In genomic region chr1:89804646-89805237, GRCh38 we compare ENCODE assay signal across 9 cellular contexts. TPM values are rescaled to one million over a fixed set of nuclear protein-coding genes. Genes with fewer than 3 reads are reported as not detected.
DNase-seq lines count a peak whose midpoint lies in the region; ATAC-seq, FAIRE-seq and TF ChIP-seq lines count a peak whose summit lies in the region.
"Had no signal": no experiment of that assay in that cellular context is flagged by ENCODE, and none has a peak within 500 bp of the region (broad histone marks: within the 10 kb centered on the region; RNA-seq: fewer than 3 reads in every experiment).

No MANE protein-coding gene starts in this region.

- no peaks in the 10 kb centered on the region for H3K27me3 ChIP-seq in KMS-11 (ENCODE audit: insufficient read depth, low read depth)
- H3K27me3 ChIP-seq in fibroblast of lung (ENCODE audit: control insufficient read depth, insufficient read depth, low read length), result no peaks in the 10 kb centered on the region
- H3K27me3 ChIP-seq in stomach, result no peaks in the 10 kb centered on the region

- intact Hi-C loops in stomach (cut with DNase I; ENCODE audit: low total_unique reads), result loop anchor here (5.0 kb wide), 1 partner anchor 183 kb away; no protein-coding TSS in a partner anchor

- ATAC-seq in GM21529 (IDR thresholded peaks at IDR 0.05; ENCODE audit: unreplicated experiment), result peak; percentile 94

- peak; percentile 89 for TF ChIP-seq CTCF in KMS-11 (conservative IDR thresholded peaks at IDR 0.05; ENCODE audit: low read depth, low read length)
- peak; percentile 93 to 96 for TF ChIP-seq CTCF in fibroblast of lung (conservative IDR thresholded peaks at IDR 0.05 in 1 of 2, IDR thresholded peaks at IDR 0.05 in 1 of 2; ENCODE audit: low read depth in 1 of 2, low read length in 2 of 2)
- peak; percentile 93 for TF ChIP-seq CTCF in neural crest cell (conservative IDR thresholded peaks at IDR 0.05)
- peak in 5 of 7 experiments; percentile 81 to 86 (median 83) for TF ChIP-seq CTCF in stomach (IDR thresholded peaks at IDR 0.05)

- peak; percentile 76 for FAIRE-seq in RCC 7860 (lab: Jason Lieb, UNC)

- H3K4me1 ChIP-seq in KMS-11 (ENCODE audit: low read depth, poor library complexity, severe bottlenecking) (no peaks in the 10 kb centered on the region), fibroblast of lung (ENCODE audit: control insufficient read depth, extremely low read depth, insufficient read depth, low read length) (no peaks in the 10 kb centered on the region), stomach (peaks cover 0 to 5% (median 2%) of the 10 kb centered on the region in 4 donors)

- no peaks in the 10 kb centered on the region for H3K9me3 Mint-ChIP-seq in activated T-cell treated with anti-CD3 and anti-CD28 coated beads, Interleukin-2, amount 50 U/mL, for 24 hours
- H3K9me3 Mint-ChIP-seq in neural crest cell, result no peaks in the 10 kb centered on the region

- H3K9ac ChIP-seq in KMS-11 (no peak overlapping the region), fibroblast of lung (ENCODE audit: insufficient read depth, low read length) (no peak overlapping the region)

- DNase-seq in DMS153 (lab: John Stamatoyannopoulos, UW), result peak; percentile 69
- peak; percentile 67 for DNase-seq in RCC 7860 (ENCODE audit: low spot score)
- peak; percentile 81 for DNase-seq in activated T-cell treated with anti-CD3 and anti-CD28 coated beads, Interleukin-2, amount 50 U/mL, for 24 hours
- DNase-seq in fibroblast of lung (ENCODE audit: low read depth in 2 of 2), result peak; percentile 69 to 87
- DNase-seq in neural crest cell (ENCODE audit: low read depth, low spot score), result peak; percentile 96
- DNase-seq in stomach, result peak; percentile 91

- H4K20me1 ChIP-seq in KMS-11 (ENCODE audit: insufficient read depth) (no peaks in the 10 kb centered on the region), fibroblast of lung (ENCODE audit: control insufficient read depth, extremely low read depth, insufficient read depth, low read length) (no peaks in the 10 kb centered on the region)

- TF ChIP-seq EP300 in stomach (IDR thresholded peaks at IDR 0.05), result no peak

- TF ChIP-seq POLR2A in stomach (IDR thresholded peaks at IDR 0.05), result no peak

- H3K4me2 ChIP-seq in KMS-11, result no peak overlapping the region
- no peak overlapping the region for H3K4me2 ChIP-seq in fibroblast of lung (ENCODE audit: extremely low read depth, insufficient read depth, low read length)

- H3K4me3 Mint-ChIP-seq in activated T-cell treated with anti-CD3 and anti-CD28 coated beads, Interleukin-2, amount 50 U/mL, for 24 hours, result no peak overlapping the region
- H3K4me3 Mint-ChIP-seq in neural crest cell, result no peak overlapping the region

- no peaks in the 10 kb centered on the region for H3K36me3 Mint-ChIP-seq in activated T-cell treated with anti-CD3 and anti-CD28 coated beads, Interleukin-2, amount 50 U/mL, for 24 hours (ENCODE audit: low read depth)
- no peaks in the 10 kb centered on the region for H3K36me3 Mint-ChIP-seq in neural crest cell (ENCODE audit: low read depth)

- H3K27me3 Mint-ChIP-seq in activated T-cell treated with anti-CD3 and anti-CD28 coated beads, Interleukin-2, amount 50 U/mL, for 24 hours, result no peaks in the 10 kb centered on the region
- no peaks in the 10 kb centered on the region for H3K27me3 Mint-ChIP-seq in neural crest cell (ENCODE audit: low read depth)

- H3K27ac Mint-ChIP-seq in activated T-cell treated with anti-CD3 and anti-CD28 coated beads, Interleukin-2, amount 50 U/mL, for 24 hours, result no peak overlapping the region
- no peak overlapping the region for H3K27ac Mint-ChIP-seq in neural crest cell (ENCODE audit: unreplicated experiment)

- H3K27ac ChIP-seq in KMS-11 (no peak overlapping the region), fibroblast of lung (ENCODE audit: insufficient read depth, low read length) (no peak overlapping the region), stomach (no peak overlapping the region)
- H3K27ac ChIP-seq: epithelial cell of prostate had no signal

- no peaks in the 10 kb centered on the region for H3K36me3 ChIP-seq in KMS-11 (ENCODE audit: insufficient read depth)
- no peaks in the 10 kb centered on the region for H3K36me3 ChIP-seq in fibroblast of lung (ENCODE audit: control insufficient read depth, insufficient read depth, low read length)
- H3K36me3 ChIP-seq in stomach, result no peaks in the 10 kb centered on the region

- no peaks in the 10 kb centered on the region for H3K9me3 ChIP-seq in fibroblast of lung (ENCODE audit: control insufficient read depth, insufficient read depth, low read depth, low read length)
- H3K9me3 ChIP-seq in stomach, result no peaks in the 10 kb centered on the region

- H2AFZ ChIP-seq in KMS-11 (ENCODE audit: low read depth), result no peak overlapping the region
- no peak overlapping the region for H2AFZ ChIP-seq in fibroblast of lung (ENCODE audit: low read length)

- peaks cover 3% of the 10 kb centered on the region for H3K4me1 Mint-ChIP-seq in activated T-cell treated with anti-CD3 and anti-CD28 coated beads, Interleukin-2, amount 50 U/mL, for 24 hours (ENCODE audit: low read depth)
- H3K4me1 Mint-ChIP-seq in neural crest cell, result peaks cover 23% of the 10 kb centered on the region

- H3K79me2 ChIP-seq in KMS-11 (ENCODE audit: insufficient read depth, low read depth), result no peaks in the 10 kb centered on the region
- no peaks in the 10 kb centered on the region for H3K79me2 ChIP-seq in fibroblast of lung (ENCODE audit: control insufficient read depth, insufficient read depth, low read length)

- no peak overlapping the region for H3K4me3 ChIP-seq in KMS-11 (IDR thresholded peaks at IDR 0.05; ENCODE audit: insufficient read depth, low read depth, low read length)
- no peak overlapping the region for H3K4me3 ChIP-seq in fibroblast of lung (replicated peaks in 1 of 4; ENCODE audit: control extremely low read depth in 1 of 4, insufficient read depth in 1 of 4, low read depth in 3 of 4, low read length in 4 of 4)
- no peak overlapping the region for H3K4me3 ChIP-seq in stomach

- 0 to 1% (median 0%) methylated on average over 4 of the region's 4 CpGs for WGBS in stomach, 5 donors

RNA-seq across cellular contexts. Expression of gene LRRC8D, which starts 16.1 kb away (rescaled TPM):
- total RNA-seq in fibroblast of lung (28.8 and 41.0 TPM in 2 replicates), neural crest cell (41.8 and 44.9 TPM in 2 replicates), stomach (10 to 100 TPM in 2 of 5 donors, 1 to 10 TPM in 2, under 1 TPM in 1; under 0.01 to 13.8 (median 10.0) TPM)
- polyA plus RNA-seq in fibroblast of lung (40.0 and 58.1 TPM in 2 replicates), stomach (1 to 10 TPM; 2.9 to 6.4 (median 3.7) TPM)
- 21.9 and 30.3 TPM in 2 replicates for polyA plus RNA-seq in fibroblast of lung (2012)
- 16.8 and 22.9 TPM in 2 replicates for polyA minus RNA-seq in fibroblast of lung (ENCODE audit: low replicate concordance)
